In genomic region chrX:78517124-78517523, GRCh38 we compare ENCODE assay signal across 8 cellular contexts.
A peak's percentile ranks its signal among the peaks of the same experiment; 100 is the strongest.
DNase-seq lines count a peak whose midpoint lies in the region; ATAC-seq and TF ChIP-seq lines count a peak whose summit lies in the region.

No MANE protein-coding gene starts in this region.

- H3K27ac ChIP-seq in ascending aorta = no peak overlapping the region

- H3K27me3 Mint-ChIP-seq in Calu3 (ENCODE audit: unreplicated experiment) = no peaks in the 10 kb centered on the region

- no peak overlapping the region for H3K4me3 Mint-ChIP-seq in Calu3 (ENCODE audit: low read depth, unreplicated experiment)

- DNase-seq in activated CD8-positive, alpha-beta memory T cell treated with anti-CD3 and anti-CD28 coated beads, Interleukin-2, amount 50 U/mL, for 1 hour (ENCODE audit: extremely low read depth) = peak; percentile 37
- DNase-seq in stimulated activated CD4-positive, alpha-beta T cell treated with anti-CD3 and anti-CD28 coated beads, Interleukin-12 subunit alpha, Interleukin-12 subunit beta, amount 100 ng/mL, for 48 hours (ENCODE audit: low read depth in 2 of 3, low spot score in 1 of 3) = peak; percentile 16 to 60 (median 28)
- DNase-seq in NCI-H82 (lab: John Stamatoyannopoulos, UW) (no peak), Calu3 (no peak), occipital lobe (lab: John Stamatoyannopoulos, UW) (no peak), ascending aorta (ENCODE audit: low spot score in 2 of 2) (no peak)

- no peaks in the 10 kb centered on the region for H3K4me1 Mint-ChIP-seq in Calu3 (ENCODE audit: low read depth, unreplicated experiment)

- TF ChIP-seq CTCF in Calu3 (IDR thresholded peaks at IDR 0.05; ENCODE audit: unreplicated experiment) (no peak), ascending aorta (IDR thresholded peaks at IDR 0.05) (no peak)

- no peaks in the 10 kb centered on the region for H3K36me3 Mint-ChIP-seq in Calu3 (ENCODE audit: insufficient read depth, unreplicated experiment)

- no peaks in the 10 kb centered on the region for H3K4me1 ChIP-seq in ascending aorta

- peak; percentile 87 for ATAC-seq in GM18519 (IDR thresholded peaks at IDR 0.05; ENCODE audit: low FRiP score, unreplicated experiment)
- peak; percentile 89 for ATAC-seq in HG03095 (IDR thresholded peaks at IDR 0.05; ENCODE audit: unreplicated experiment)

- BruUV-seq in Calu3 (replicated peaks; lab: Mats Ljungman, UMichigan) = no TSS peak

- H3K27me3 ChIP-seq in ascending aorta = no peaks in the 10 kb centered on the region

- no peaks in the 10 kb centered on the region for H3K36me3 ChIP-seq in ascending aorta

- CTCF ChIA-PET in Calu3 (lab: Charles Lee) = no interaction called here

- H3K9me3 ChIP-seq in ascending aorta = no peaks in the 10 kb centered on the region

- intact Hi-C loops in Calu3 (cut with micrococcal nuclease; ENCODE audit: unreplicated experiment) = no loop called here
- intact Hi-C loops in ascending aorta (cut with DNase I) = no loop called here

- no peak overlapping the region for H3K4me3 ChIP-seq in ascending aorta

- H3K27ac Mint-ChIP-seq in Calu3 (ENCODE audit: unreplicated experiment) = no peak overlapping the region

- H3K9me3 Mint-ChIP-seq in Calu3 (ENCODE audit: low read depth, unreplicated experiment) = no peaks in the 10 kb centered on the region

Comparison
In these comparisons a context has a peak if more than half of its experiments do, and no peak if none do; other contexts are left out.
1. DNase-seq: peak in activated CD8-positive, alpha-beta memory T cell treated with anti-CD3 and anti-CD28 coated beads, Interleukin-2, amount 50 U/mL, for 1 hour (single experiment) and stimulated activated CD4-positive, alpha-beta T cell treated with anti-CD3 and anti-CD28 coated beads, Interleukin-12 subunit alpha, Interleukin-12 subunit beta, amount 100 ng/mL, for 48 hours (3 of 3); none in NCI-H82 (single experiment), Calu3 (single experiment), occipital lobe (single experiment) and ascending aorta (0 of 2).